12 cellular contexts compared by ENCODE assay signal in the genomic region with DNA sequence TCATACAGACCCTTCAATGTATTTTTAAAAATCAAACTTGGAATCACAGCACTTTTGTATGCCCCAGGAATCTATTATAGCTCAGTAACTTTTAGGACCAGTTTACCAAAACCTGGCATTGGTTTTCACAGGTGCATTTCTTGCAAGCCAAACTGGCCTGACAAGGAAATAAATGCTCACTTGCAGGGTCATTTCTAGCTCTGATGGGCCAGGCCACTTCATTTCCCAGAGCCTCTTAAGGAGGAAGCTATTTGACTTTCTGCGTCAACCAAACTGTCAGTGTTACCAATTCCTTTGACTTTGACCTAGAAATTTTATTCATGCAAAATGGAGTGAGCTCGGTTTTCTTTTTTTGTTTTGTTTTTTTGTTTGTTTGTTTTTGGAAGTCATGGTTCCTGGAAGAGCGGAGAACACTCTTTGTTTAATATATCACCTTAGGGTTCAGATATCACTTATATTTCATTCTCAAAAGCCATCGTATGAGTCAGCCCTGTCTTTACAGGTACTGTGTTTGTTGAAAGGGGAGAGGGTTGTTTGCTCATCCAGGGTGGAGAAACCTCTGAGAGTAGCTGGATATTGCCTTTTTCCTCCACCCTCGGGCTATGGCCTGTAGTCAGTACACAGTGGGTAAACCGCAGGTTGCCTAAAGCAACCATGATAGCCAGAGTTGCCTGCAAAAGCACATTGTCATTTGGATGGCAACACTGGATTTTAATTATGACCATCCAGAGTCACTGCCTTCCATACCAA. TPM values are rescaled to one million over a fixed set of nuclear protein-coding genes. Genes with fewer than 3 reads are reported as not detected.
DNase-seq lines count a peak whose midpoint lies in the region; ATAC-seq, FAIRE-seq and TF ChIP-seq lines count a peak whose summit lies in the region.
"Had no signal": no experiment of that assay in that cellular context is flagged by ENCODE, and none has a peak within 500 bp of the region (broad histone marks: within the 10 kb centered on the region; RNA-seq: fewer than 3 reads in every experiment).

No MANE protein-coding gene starts in this region.

- H3K4me3 Mint-ChIP-seq in astrocyte (ENCODE audit: unreplicated experiment): no peak overlapping the region
- H3K4me3 Mint-ChIP-seq in naive thymus-derived CD4-positive, alpha-beta T cell: no peak overlapping the region

- CTCF ChIA-PET in naive thymus-derived CD4-positive, alpha-beta T cell (lab: Charles Lee): no interaction called here

- ATAC-seq in mucosa of descending colon (peak; percentile 92), HG02610 (IDR thresholded peaks at IDR 0.05; ENCODE audit: unreplicated experiment) (no peak)
- ATAC-seq in naive thymus-derived CD4-positive, alpha-beta T cell: no peak
- ATAC-seq: K562 had no signal

- H3K9me3 ChIP-seq in astrocyte (ENCODE audit: insufficient read depth, low read depth, low read length) (no peaks in the 10 kb centered on the region), mucosa of descending colon (no peaks in the 10 kb centered on the region)
- no peaks in the 10 kb centered on the region for H3K9me3 ChIP-seq in naive thymus-derived CD4-positive, alpha-beta T cell (ENCODE audit: control insufficient read depth in 2 of 3, low read length in 3 of 3)
- H3K9me3 ChIP-seq: right lobe of liver, tibial nerve had no signal

- DNase-seq in DMS79 treated with DMSO at 0.1 percent for 48 hours (lab: John Stamatoyannopoulos, UW): peak; percentile 14
- peak; percentile 21 for DNase-seq in NCI-H187 treated with DMSO at 0.1 percent for 48 hours (lab: John Stamatoyannopoulos, UW)
- DNase-seq in astrocyte (ENCODE audit: low read depth): no peak
- DNase-seq in mucosa of descending colon: peak in 2 of 3 donors; percentile 39 to 71
- DNase-seq in pons (ENCODE audit: low spot score): no peak
- no peak for DNase-seq in naive thymus-derived CD4-positive, alpha-beta T cell
- no peak for DNase-seq in activated CD8-positive, alpha-beta memory T cell treated with anti-CD3 and anti-CD28 coated beads, Interleukin-2, amount 50 U/mL, for 48 hours
- DNase-seq: right lobe of liver had no signal

- peaks cover 16% of the 10 kb centered on the region for H3K4me1 ChIP-seq in astrocyte (ENCODE audit: insufficient read depth, low read length)
- peaks cover 20% of the 10 kb centered on the region for H3K4me1 ChIP-seq in mucosa of descending colon (ENCODE audit: low read depth)
- no peaks in the 10 kb centered on the region for H3K4me1 ChIP-seq in naive thymus-derived CD4-positive, alpha-beta T cell (ENCODE audit: control insufficient read depth in 2 of 2, insufficient read depth in 2 of 2, low read length in 2 of 2)
- H3K4me1 ChIP-seq: right lobe of liver had no signal

- H3K36me3 Mint-ChIP-seq in astrocyte (ENCODE audit: low read depth, unreplicated experiment): no peaks in the 10 kb centered on the region
- H3K36me3 Mint-ChIP-seq in naive thymus-derived CD4-positive, alpha-beta T cell: no peaks in the 10 kb centered on the region

- H2AFZ ChIP-seq in astrocyte (ENCODE audit: low read depth, low read length): no peak overlapping the region

- no peaks in the 10 kb centered on the region for H3K36me3 ChIP-seq in astrocyte (ENCODE audit: insufficient read depth, low read length)
- no peaks in the 10 kb centered on the region for H3K36me3 ChIP-seq in mucosa of descending colon (ENCODE audit: low read depth)
- H3K36me3 ChIP-seq in naive thymus-derived CD4-positive, alpha-beta T cell (ENCODE audit: control insufficient read depth in 2 of 3, insufficient read depth in 3 of 3, low read length in 3 of 3): no peaks in the 10 kb centered on the region
- H3K36me3 ChIP-seq: right lobe of liver, tibial nerve had no signal

- intact Hi-C loops in mucosa of descending colon (cut with DNase I, micrococcal nuclease): no loop called here
- intact Hi-C loops in naive thymus-derived CD4-positive, alpha-beta T cell (cut with micrococcal nuclease): loop anchor here in 1 of 2 donors (5.0 kb wide), 1 partner anchor 818 kb away; no protein-coding TSS in a partner anchor

- H3K4me2 ChIP-seq in astrocyte (ENCODE audit: low read length): no peak overlapping the region

- peak overlapping the region; percentile 19 for H3K27ac ChIP-seq in astrocyte (ENCODE audit: low read depth, low read length)
- no peak overlapping the region for H3K27ac ChIP-seq in naive thymus-derived CD4-positive, alpha-beta T cell (ENCODE audit: low read depth, low read length)
- H3K27ac ChIP-seq: right lobe of liver, tibial nerve had no signal

- no peak overlapping the region for H3K4me3 ChIP-seq in astrocyte (ENCODE audit: insufficient read depth, low read depth, low read length)
- no peak overlapping the region for H3K4me3 ChIP-seq in mucosa of descending colon
- no peak overlapping the region for H3K4me3 ChIP-seq in naive thymus-derived CD4-positive, alpha-beta T cell (ENCODE audit: low read length)
- H3K4me3 ChIP-seq: K562, right lobe of liver, tibial nerve had no signal

- no peaks in the 10 kb centered on the region for H3K9me3 Mint-ChIP-seq in astrocyte (ENCODE audit: unreplicated experiment)
- H3K9me3 Mint-ChIP-seq in naive thymus-derived CD4-positive, alpha-beta T cell: no peaks in the 10 kb centered on the region

- H3K4me1 Mint-ChIP-seq in astrocyte (ENCODE audit: low read depth, unreplicated experiment): peaks cover 27% of the 10 kb centered on the region
- peaks cover 0 to 7% (median 2%) of the 10 kb centered on the region in 7 donors for H3K4me1 Mint-ChIP-seq in naive thymus-derived CD4-positive, alpha-beta T cell

- no peaks in the 10 kb centered on the region for H3K27me3 ChIP-seq in astrocyte (ENCODE audit: insufficient read depth, low read length)
- H3K27me3 ChIP-seq in naive thymus-derived CD4-positive, alpha-beta T cell (ENCODE audit: control insufficient read depth in 2 of 2, insufficient read depth in 2 of 2, low read length in 2 of 2): no peaks in the 10 kb centered on the region
- H3K27me3 ChIP-seq: right lobe of liver, tibial nerve had no signal

- H3K9ac ChIP-seq in astrocyte (ENCODE audit: low read length): no peak overlapping the region

- H4K20me1 ChIP-seq in astrocyte (ENCODE audit: insufficient read depth, low read length): no peaks in the 10 kb centered on the region

- no peak for TF ChIP-seq CTCF in astrocyte (IDR thresholded peaks at IDR 0.05; ENCODE audit: insufficient read depth, low read depth, low read length)
- TF ChIP-seq CTCF in mucosa of descending colon (IDR thresholded peaks at IDR 0.05): no peak

- POLR2A ChIA-PET in naive thymus-derived CD4-positive, alpha-beta T cell (lab: Charles Lee): no interaction called here

- H3K79me2 ChIP-seq in astrocyte (ENCODE audit: insufficient read depth, low read length): no peaks in the 10 kb centered on the region

- no peak for FAIRE-seq in astrocyte (lab: Jason Lieb, UNC)
- FAIRE-seq: K562 had no signal

- H3K27me3 Mint-ChIP-seq in astrocyte (ENCODE audit: low read depth, unreplicated experiment): no peaks in the 10 kb centered on the region
- H3K27me3 Mint-ChIP-seq in naive thymus-derived CD4-positive, alpha-beta T cell: peaks cover 5 to 10% (median 9%) of the 10 kb centered on the region in 5 donors

- peak overlapping the region; percentile 30 for H3K27ac Mint-ChIP-seq in astrocyte (ENCODE audit: unreplicated experiment)
- no peak overlapping the region for H3K27ac Mint-ChIP-seq in naive thymus-derived CD4-positive, alpha-beta T cell

RNA-seq across cellular contexts. Expression of gene GNA14, which starts 58.9 kb away (rescaled TPM):
- total RNA-seq in astrocyte: 1.0 and 1.1 TPM in 2 replicates
- total RNA-seq in mucosa of descending colon: 10 to 100 TPM in 1 of 3 donors, 1 to 10 TPM in 2; 7.0 to 14.6 (median 7.4) TPM
- under 1 TPM in 1 of 5 experiments, not detected in 4; 0.34 TPM for total RNA-seq in naive thymus-derived CD4-positive, alpha-beta T cell
- not detected for polyA plus RNA-seq in naive thymus-derived CD4-positive, alpha-beta T cell
- total RNA-seq: T-helper 2 cell treated with Interferon-gamma antibody and Interleukin-4, amounts not matched to agents 100 ng/mL and 5 ng/mL, for 36 hours had no signal

Comparison
In these comparisons a context has a peak if more than half of its experiments do, and no peak if none do; other contexts are left out.
1. DNase-seq: peak in DMS79 treated with DMSO at 0.1 percent for 48 hours (single experiment), NCI-H187 treated with DMSO at 0.1 percent for 48 hours (single experiment) and mucosa of descending colon (2 of 3); none in astrocyte (single experiment), pons (single experiment), naive thymus-derived CD4-positive, alpha-beta T cell (0 of 9) and activated CD8-positive, alpha-beta memory T cell treated with anti-CD3 and anti-CD28 coated beads, Interleukin-2, amount 50 U/mL, for 48 hours (single experiment).